Comparison of ENCODE assay signal across 15 cellular contexts in genomic region chr7:92025260-92025659, GRCh38.
DNase-seq lines count a peak whose midpoint lies in the region; ATAC-seq and TF ChIP-seq lines count a peak whose summit lies in the region.
"Had no signal": no experiment of that assay in that cellular context is flagged by ENCODE, and none has a peak within 500 bp of the region (broad histone marks: within the 10 kb centered on the region; RNA-seq: fewer than 3 reads in every experiment).

No MANE protein-coding gene starts in this region.

- no peak for TF ChIP-seq CTCF in fibroblast of villous mesenchyme (IDR thresholded peaks at IDR 0.05; ENCODE audit: insufficient read depth, low read depth, low read length)
- TF ChIP-seq CTCF in thoracic aorta (IDR thresholded peaks at IDR 0.05), result no peak

- H3K4me1 ChIP-seq in thoracic aorta (ENCODE audit: control insufficient read depth in 1 of 2, low read depth in 2 of 2), result peaks cover 0 to 7% of the 10 kb centered on the region in 2 donors

- H3K4me3 ChIP-seq in fibroblast of villous mesenchyme (ENCODE audit: low read depth, low read length) (no peak overlapping the region), thoracic aorta (no peak overlapping the region)
- H3K4me3 ChIP-seq: skin epidermis had no signal

- DNase-seq in HCEC 1CT, result peak; percentile 92
- DNase-seq in amniotic stem cell (lab: John Stamatoyannopoulos, UW), result peak; percentile 29
- DNase-seq in fibroblast of villous mesenchyme (ENCODE audit: low read depth), result peak; percentile 28
- DNase-seq in thoracic aorta (ENCODE audit: low spot score), result no peak
- no peak for DNase-seq in retina
- no peak for DNase-seq in NCI-H1092 treated with DMSO at 0.1 percent for 48 hours (lab: John Stamatoyannopoulos, UW)
- no peak for DNase-seq in UCSD-AML1 (lab: John Stamatoyannopoulos, UW; ENCODE audit: unreplicated experiment)
- DNase-seq: activated CD4-positive, alpha-beta memory T cell treated with anti-CD3 and anti-CD28 coated beads, Interleukin-2, amount 10 ng/mL, durations not matched to agents 7 days and 5 days; activated effector memory CD4-positive, alpha-beta T cell treated with Interleukin-2 at 50 U/mL for 16 hours; DMS 273 treated with DMSO at 0.1 percent for 48 hours; H7; natural killer cell; T1000 had no signal

- H3K36me3 ChIP-seq in thoracic aorta, result peaks cover 12% of the 10 kb centered on the region

- H3K9me3 ChIP-seq in thoracic aorta, result no peaks in the 10 kb centered on the region

- ATAC-seq in thoracic aorta (ENCODE audit: insufficient number of reproducible peaks, low FRiP score, low read depth), result peak; percentile 43
- no peak for ATAC-seq in GM19397 (IDR thresholded peaks at IDR 0.05; ENCODE audit: unreplicated experiment)
- ATAC-seq: natural killer cell had no signal

- H3K27me3 ChIP-seq in thoracic aorta (replicated peaks; ENCODE audit: insufficient read depth), result no peaks in the 10 kb centered on the region

- H3K27ac ChIP-seq in thoracic aorta, result no peak overlapping the region
- H3K27ac ChIP-seq: skin epidermis had no signal

Comparison
In these comparisons a context has a peak if more than half of its experiments do, and no peak if none do; other contexts are left out.
1. DNase-seq: peak in HCEC 1CT (single experiment), amniotic stem cell (single experiment) and fibroblast of villous mesenchyme (single experiment); none in thoracic aorta (single experiment), retina (single experiment), NCI-H1092 treated with DMSO at 0.1 percent for 48 hours (single experiment) and UCSD-AML1 (single experiment).